1 cellular context compared by ENCODE assay signal in the genomic region with DNA sequence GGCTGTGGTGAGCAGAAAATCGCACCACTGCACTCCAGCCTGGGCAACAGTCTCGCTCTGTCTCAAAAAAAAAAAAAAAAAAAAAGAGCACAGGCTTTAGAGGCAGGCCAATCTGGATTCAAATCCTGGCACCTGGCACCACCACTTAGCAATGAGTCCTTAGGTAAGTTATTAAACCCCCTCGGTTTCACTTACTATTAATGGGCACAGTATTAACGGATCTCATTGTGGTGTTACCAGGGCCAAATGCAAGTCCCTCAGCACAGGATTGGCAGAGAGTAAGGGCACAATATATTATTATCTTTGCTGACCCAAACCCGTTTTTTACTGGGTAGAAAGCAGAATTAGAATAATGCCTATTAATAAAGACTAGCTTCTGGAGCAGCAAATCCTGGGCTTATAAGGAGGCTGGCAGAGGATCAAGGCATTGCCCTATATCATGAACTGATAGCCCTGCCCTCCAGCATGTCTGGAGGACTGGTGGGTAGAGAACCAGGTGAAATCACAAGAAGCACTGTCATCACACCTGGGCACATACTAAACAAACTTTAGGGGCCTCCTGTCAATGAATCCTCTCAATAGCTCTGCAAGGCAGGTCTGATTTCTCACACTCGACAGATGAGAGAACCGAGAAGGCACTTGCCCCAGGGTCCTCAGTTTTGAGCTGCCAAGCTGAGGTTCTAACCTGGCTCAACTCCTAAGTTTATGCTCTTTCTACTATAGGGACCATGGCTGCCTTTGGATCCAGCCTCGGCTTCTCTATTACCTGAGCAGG.
TF ChIP-seq lines count a peak whose summit lies in the region.

No MANE protein-coding gene starts in this region.

TF ChIP-seq in GM12878, 131 proteins besides CTCF, POLR2A, EP300 and RAD21:
- TF ChIP-seq ZBED1 (IDR thresholded peaks at IDR 0.05; ENCODE audit: borderline replicate concordance) (no peak), BMI1 (IDR thresholded peaks at IDR 0.05; ENCODE audit: borderline replicate concordance) (no peak), RFX5 (IDR thresholded peaks at IDR 0.05; ENCODE audit: low read depth, low read length) (no peak), RCOR1 (conservative IDR thresholded peaks at IDR 0.05; ENCODE audit: low read depth, low read length) (no peak), HDAC6 (IDR thresholded peaks at IDR 0.05; ENCODE audit: unreplicated experiment) (no peak), SMARCA5 (IDR thresholded peaks at IDR 0.05) (no peak), CEBPB (IDR thresholded peaks at IDR 0.05; ENCODE audit: borderline replicate concordance in 1 of 2, low read depth in 2 of 2, low read length in 2 of 2) (no peak), POU2F2 (IDR thresholded peaks at IDR 0.05; ENCODE audit: borderline replicate concordance, low read depth, low read length) (no peak)
- TF ChIP-seq, protein P1, sequence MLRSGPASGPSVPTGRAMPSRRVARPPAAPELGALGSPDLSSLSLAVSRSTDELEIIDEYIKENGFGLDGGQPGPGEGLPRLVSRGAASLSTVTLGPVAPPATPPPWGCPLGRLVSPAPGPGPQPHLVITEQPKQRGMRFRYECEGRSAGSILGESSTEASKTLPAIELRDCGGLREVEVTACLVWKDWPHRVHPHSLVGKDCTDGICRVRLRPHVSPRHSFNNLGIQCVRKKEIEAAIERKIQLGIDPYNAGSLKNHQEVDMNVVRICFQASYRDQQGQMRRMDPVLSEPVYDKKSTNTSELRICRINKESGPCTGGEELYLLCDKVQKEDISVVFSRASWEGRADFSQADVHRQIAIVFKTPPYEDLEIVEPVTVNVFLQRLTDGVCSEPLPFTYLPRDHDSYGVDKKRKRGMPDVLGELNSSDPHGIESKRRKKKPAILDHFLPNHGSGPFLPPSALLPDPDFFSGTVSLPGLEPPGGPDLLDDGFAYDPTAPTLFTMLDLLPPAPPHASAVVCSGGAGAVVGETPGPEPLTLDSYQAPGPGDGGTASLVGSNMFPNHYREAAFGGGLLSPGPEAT (IDR thresholded peaks at IDR 0.05; ENCODE audit: low read depth): no peak
- TF ChIP-seq, protein P2, sequence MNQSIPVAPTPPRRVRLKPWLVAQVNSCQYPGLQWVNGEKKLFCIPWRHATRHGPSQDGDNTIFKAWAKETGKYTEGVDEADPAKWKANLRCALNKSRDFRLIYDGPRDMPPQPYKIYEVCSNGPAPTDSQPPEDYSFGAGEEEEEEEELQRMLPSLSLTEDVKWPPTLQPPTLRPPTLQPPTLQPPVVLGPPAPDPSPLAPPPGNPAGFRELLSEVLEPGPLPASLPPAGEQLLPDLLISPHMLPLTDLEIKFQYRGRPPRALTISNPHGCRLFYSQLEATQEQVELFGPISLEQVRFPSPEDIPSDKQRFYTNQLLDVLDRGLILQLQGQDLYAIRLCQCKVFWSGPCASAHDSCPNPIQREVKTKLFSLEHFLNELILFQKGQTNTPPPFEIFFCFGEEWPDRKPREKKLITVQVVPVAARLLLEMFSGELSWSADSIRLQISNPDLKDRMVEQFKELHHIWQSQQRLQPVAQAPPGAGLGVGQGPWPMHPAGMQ (IDR thresholded peaks at IDR 0.05; ENCODE audit: borderline replicate concordance): no peak
